Comparison of ENCODE assay signal across 8 cellular contexts in genomic region chr11:83070044-83070877, GRCh38. TPM values are rescaled to one million over a fixed set of nuclear protein-coding genes. Genes with fewer than 3 reads are reported as not detected.
DNase-seq lines count a peak whose midpoint lies in the region; ATAC-seq and TF ChIP-seq lines count a peak whose summit lies in the region.

No MANE protein-coding gene starts in this region.

- H3K36me3 Mint-ChIP-seq in activated CD4-positive, alpha-beta memory T cell treated with anti-CD3 and anti-CD28 coated beads for 36 hours = peaks cover 28% of the 10 kb centered on the region
- no peaks in the 10 kb centered on the region for H3K36me3 Mint-ChIP-seq in glutamatergic neuron (ENCODE audit: unreplicated experiment)

- H3K27ac ChIP-seq in esophagus muscularis mucosa (replicated peaks in 1 of 4) (peak overlapping the region; percentile 92 to 95 (median 92)), ovary (peak overlapping the region; percentile 80 to 90)

- peaks cover 32% of the 10 kb centered on the region for H3K4me1 Mint-ChIP-seq in activated CD4-positive, alpha-beta memory T cell treated with anti-CD3 and anti-CD28 coated beads for 36 hours (ENCODE audit: low read depth)
- peaks cover 24% of the 10 kb centered on the region for H3K4me1 Mint-ChIP-seq in glutamatergic neuron (ENCODE audit: low read depth, unreplicated experiment)

- H3K4me3 ChIP-seq in esophagus muscularis mucosa (peak overlapping the region; percentile 73 to 85 (median 77)), ovary (peak overlapping the region; percentile 57)

- peaks cover 0 to 10% (median 2%) of the 10 kb centered on the region in 4 donors for H3K36me3 ChIP-seq in esophagus muscularis mucosa
- H3K36me3 ChIP-seq in ovary = no peaks in the 10 kb centered on the region

- POLR2A ChIA-PET in activated CD4-positive, alpha-beta memory T cell treated with anti-CD3 and anti-CD28 coated beads for 36 hours (lab: Charles Lee) = interaction anchor here (0.6 to 5.2 kb wide), 6 partner anchors 14 to 169 kb away, joined by 3 to 45 read pairs (median 8); partner anchors contain the start of genes DDIAS, PCF11 and PRCP

- no peaks in the 10 kb centered on the region for H3K9me3 ChIP-seq in esophagus muscularis mucosa
- no peaks in the 10 kb centered on the region for H3K9me3 ChIP-seq in ovary

- no peak for TF ChIP-seq POLR2A in esophagus muscularis mucosa (IDR thresholded peaks at IDR 0.05; ENCODE audit: low read depth)
- TF ChIP-seq POLR2A in ovary (IDR thresholded peaks at IDR 0.05) = no peak

- CTCF ChIA-PET in activated CD4-positive, alpha-beta memory T cell treated with anti-CD3 and anti-CD28 coated beads for 36 hours (lab: Charles Lee) = interaction anchor here (0.9 to 1.3 kb wide), 3 partner anchors 8 to 144 kb away, joined by 3 read pairs; partner anchors contain the start of gene PCF11

- intact Hi-C loops in esophagus muscularis mucosa (cut with DNase I) = loop anchor here (5.0 to 10.0 kb wide), 4 partner anchors 75 to 168 kb away; partner anchors contain the start of genes DDIAS, PCF11 and PRCP
- intact Hi-C loops in ovary (cut with DNase I) = loop anchor here in 2 of 4 donors (5.0 to 10.0 kb wide), 4 partner anchors 33 to 87 kb away; partner anchors contain the start of gene PCF11 (in 1 of the 2)
- intact Hi-C loops in activated CD4-positive, alpha-beta memory T cell treated with anti-CD3 and anti-CD28 coated beads for 36 hours (cut with micrococcal nuclease) = loop anchor here (5.0 kb wide), 1 partner anchor 143 kb away; no protein-coding TSS in a partner anchor

- H3K4me1 ChIP-seq in esophagus muscularis mucosa = peaks cover 43 to 52% (median 47%) of the 10 kb centered on the region in 4 donors
- H3K4me1 ChIP-seq in ovary (ENCODE audit: insufficient read depth) = peaks cover 10% of the 10 kb centered on the region

- no peaks in the 10 kb centered on the region for H3K27me3 ChIP-seq in esophagus muscularis mucosa
- H3K27me3 ChIP-seq in ovary = no peaks in the 10 kb centered on the region

- ATAC-seq in GM19467 (IDR thresholded peaks at IDR 0.05; ENCODE audit: unreplicated experiment) = no peak
- no peak for ATAC-seq in GM18873 (IDR thresholded peaks at IDR 0.05; ENCODE audit: low FRiP score, unreplicated experiment)

- no peaks in the 10 kb centered on the region for H3K27me3 Mint-ChIP-seq in activated CD4-positive, alpha-beta memory T cell treated with anti-CD3 and anti-CD28 coated beads for 36 hours
- no peaks in the 10 kb centered on the region for H3K27me3 Mint-ChIP-seq in glutamatergic neuron (ENCODE audit: unreplicated experiment)

- H3K9me3 Mint-ChIP-seq in activated CD4-positive, alpha-beta memory T cell treated with anti-CD3 and anti-CD28 coated beads for 36 hours = no peaks in the 10 kb centered on the region
- no peaks in the 10 kb centered on the region for H3K9me3 Mint-ChIP-seq in glutamatergic neuron (ENCODE audit: unreplicated experiment)

- WGBS in esophagus muscularis mucosa = 19% methylated on average over 7 of the region's 7 CpGs
- 5 to 7% (median 7%) methylated on average over 7 of the region's 7 CpGs for WGBS in ovary, 3 donors

- no peak overlapping the region for H3K4me3 Mint-ChIP-seq in activated CD4-positive, alpha-beta memory T cell treated with anti-CD3 and anti-CD28 coated beads for 36 hours
- H3K4me3 Mint-ChIP-seq in glutamatergic neuron (ENCODE audit: unreplicated experiment) = no peak overlapping the region

- H3K27ac Mint-ChIP-seq in activated CD4-positive, alpha-beta memory T cell treated with anti-CD3 and anti-CD28 coated beads for 36 hours = no peak overlapping the region
- H3K27ac Mint-ChIP-seq in glutamatergic neuron (ENCODE audit: unreplicated experiment) = no peak overlapping the region

- TF ChIP-seq EP300 in esophagus muscularis mucosa (IDR thresholded peaks at IDR 0.05) (no peak), ovary (IDR thresholded peaks at IDR 0.05) (no peak)

- DNase-seq in GM04504 (ENCODE audit: low read depth) (peak; percentile 53), OCI-M1 (lab: John Stamatoyannopoulos, UW) (peak; percentile 74), esophagus muscularis mucosa (ENCODE audit: extremely low spot score) (no peak), ovary (no peak), glutamatergic neuron (no peak)
- no peak for DNase-seq in activated CD4-positive, alpha-beta memory T cell treated with anti-CD3 and anti-CD28 coated beads for 36 hours

- TF ChIP-seq CTCF in esophagus muscularis mucosa (IDR thresholded peaks at IDR 0.05) = no peak
- no peak for TF ChIP-seq CTCF in ovary (IDR thresholded peaks at IDR 0.05)
- no peak for TF ChIP-seq CTCF in glutamatergic neuron (IDR thresholded peaks at IDR 0.05; ENCODE audit: partially characterized antibody, unreplicated experiment)

RNA-seq across cellular contexts. Expression of gene RAB30, which starts 1.4 kb away (rescaled TPM):
- total RNA-seq in esophagus muscularis mucosa (10 to 100 TPM; 11.3 to 19.8 (median 18.2) TPM), ovary (10 to 100 TPM in 6 of 7 donors, 1 to 10 TPM in 1; 9.0 to 30.4 (median 22.7) TPM), glutamatergic neuron (ENCODE audit: unreplicated experiment) (59.4 TPM)
- 10 to 100 TPM in 1 of 2 donors, 1 to 10 TPM in 1; 6.8 to 27.4 TPM for polyA plus RNA-seq in ovary
- 10 to 100 TPM; 11.5 to 12.9 TPM for total RNA-seq in activated CD4-positive, alpha-beta memory T cell treated with anti-CD3 and anti-CD28 coated beads for 36 hours

Comparison
In these comparisons a context has a peak if more than half of its experiments do, and no peak if none do; other contexts are left out.
1. DNase-seq: peak in GM04504 (single experiment) and OCI-M1 (single experiment); none in esophagus muscularis mucosa (single experiment), ovary (0 of 5), activated CD4-positive, alpha-beta memory T cell treated with anti-CD3 and anti-CD28 coated beads for 36 hours (single experiment) and glutamatergic neuron (single experiment).